10 cellular contexts compared by ENCODE assay signal in the genomic region with DNA sequence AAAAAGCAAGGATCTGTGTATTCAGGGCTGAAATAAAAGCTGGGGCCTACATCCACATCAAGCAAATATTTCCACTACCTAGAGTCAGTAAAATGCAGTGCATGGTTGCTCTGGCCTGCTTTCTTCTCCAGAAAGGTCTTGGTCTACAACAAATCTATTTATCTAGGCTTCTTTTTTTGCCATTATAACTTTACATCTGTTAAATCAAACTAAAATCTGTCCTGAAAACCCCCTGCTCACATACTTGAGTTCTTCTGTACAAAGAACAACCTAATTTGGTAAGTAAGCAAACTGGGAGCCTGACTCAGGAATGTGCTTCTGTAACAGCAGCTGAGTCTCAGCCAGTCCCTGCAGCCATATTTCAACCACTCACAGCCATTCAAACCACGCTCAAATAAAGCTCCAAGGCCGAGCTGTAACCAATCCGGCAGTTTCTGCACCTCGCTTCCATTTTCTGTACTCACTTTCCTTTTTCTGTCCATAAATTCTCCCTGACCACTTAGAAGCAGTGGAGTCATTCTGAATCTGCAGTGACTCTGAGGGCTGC.
DNase-seq lines count a peak whose midpoint lies in the region; ATAC-seq and TF ChIP-seq lines count a peak whose summit lies in the region.
"Had no signal": no experiment of that assay in that cellular context is flagged by ENCODE, and none has a peak within 500 bp of the region (broad histone marks: within the 10 kb centered on the region; RNA-seq: fewer than 3 reads in every experiment).

No MANE protein-coding gene starts in this region.

- peaks cover 25 to 50% (median 29%) of the 10 kb centered on the region in 3 donors for H3K36me3 Mint-ChIP-seq in naive thymus-derived CD8-positive, alpha-beta T cell

- H3K27me3 Mint-ChIP-seq in naive thymus-derived CD8-positive, alpha-beta T cell, result no peaks in the 10 kb centered on the region

- peak overlapping the region in 8 of 10 donors; percentile 18 to 83 (median 60) for H3K27ac Mint-ChIP-seq in naive thymus-derived CD8-positive, alpha-beta T cell

- H3K4me1 ChIP-seq in Peyer's patch, result peaks cover 0 to 14% (median 1%) of the 10 kb centered on the region in 4 donors

- DNase-seq in A172 (ENCODE audit: low spot score), result peak; percentile 48
- no peak for DNase-seq in Peyer's patch
- peak; percentile 90 for DNase-seq in fibroblast of peridontal ligament (ENCODE audit: extremely low read depth)
- no peak for DNase-seq in naive thymus-derived CD8-positive, alpha-beta T cell
- no peak for DNase-seq in NOMO-1 (lab: John Stamatoyannopoulos, UW; ENCODE audit: unreplicated experiment in 2 of 2)
- DNase-seq in iPS-NIHi7 (ENCODE audit: extremely low spot score), result no peak
- no peak for DNase-seq in NCI-H526 treated with DMSO at 0.1 percent for 48 hours (lab: John Stamatoyannopoulos, UW)
- DNase-seq: activated CD4-positive, alpha-beta T cell treated with anti-CD3 and anti-CD28 coated beads for 1 hour had no signal

- no peaks in the 10 kb centered on the region for H3K27me3 ChIP-seq in Peyer's patch
- H3K27me3 ChIP-seq: BLaER1 treated with 17β-estradiol and CSF1 and Interleukin-3, amounts not matched to agents 10 nM and 100 nM had no signal

- H3K27ac ChIP-seq in Peyer's patch, result peak overlapping the region; percentile 52 to 83 (median 60)
- H3K27ac ChIP-seq: BLaER1 treated with 17β-estradiol and CSF1 and Interleukin-3, amounts not matched to agents 10 nM and 100 nM had no signal

- H3K4me1 Mint-ChIP-seq in naive thymus-derived CD8-positive, alpha-beta T cell, result peaks cover 9 to 24% (median 22%) of the 10 kb centered on the region in 4 donors

- peaks cover 0 to 18% (median 0%) of the 10 kb centered on the region in 3 donors for H3K36me3 ChIP-seq in Peyer's patch

- no peak overlapping the region for H3K4me3 Mint-ChIP-seq in naive thymus-derived CD8-positive, alpha-beta T cell

- TF ChIP-seq CTCF in Peyer's patch (IDR thresholded peaks at IDR 0.05), result no peak

- H3K9me3 ChIP-seq in Peyer's patch, result no peaks in the 10 kb centered on the region

- POLR2A ChIA-PET in naive thymus-derived CD8-positive, alpha-beta T cell (lab: Charles Lee), result no interaction called here

- ATAC-seq in naive thymus-derived CD8-positive, alpha-beta T cell, result no peak
- ATAC-seq in HG03439 (IDR thresholded peaks at IDR 0.05; ENCODE audit: unreplicated experiment), result no peak

- peaks cover 3 to 25% (median 21%) of the 10 kb centered on the region in 9 donors for H3K9me3 Mint-ChIP-seq in naive thymus-derived CD8-positive, alpha-beta T cell

- H3K4me3 ChIP-seq in Peyer's patch, result no peak overlapping the region
- H3K4me3 ChIP-seq: BLaER1 treated with 17β-estradiol and CSF1 and Interleukin-3, amounts not matched to agents 10 nM and 100 nM had no signal

- no peak for TF ChIP-seq POLR2A in Peyer's patch (IDR thresholded peaks at IDR 0.05)

Comparison
In these comparisons a context has a peak if more than half of its experiments do, and no peak if none do; other contexts are left out.
1. DNase-seq: peak in A172 (single experiment) and fibroblast of peridontal ligament (single experiment); none in Peyer's patch (0 of 3), naive thymus-derived CD8-positive, alpha-beta T cell (0 of 10), NOMO-1 (0 of 2), iPS-NIHi7 (single experiment) and NCI-H526 treated with DMSO at 0.1 percent for 48 hours (single experiment).